9 cellular contexts compared by ENCODE assay signal in genomic region chr12:96193725-96194571, GRCh38. TPM values are rescaled to one million over a fixed set of nuclear protein-coding genes. Genes with fewer than 3 reads are reported as not detected.
DNase-seq lines count a peak whose midpoint lies in the region; ATAC-seq, FAIRE-seq and TF ChIP-seq lines count a peak whose summit lies in the region.
"Had no signal": no experiment of that assay in that cellular context is flagged by ENCODE, and none has a peak within 500 bp of the region (broad histone marks: within the 10 kb centered on the region; RNA-seq: fewer than 3 reads in every experiment).

Gene ELK3 (plus strand): TSS chr12:96194375.

- H3F3A ChIP-seq in SK-N-SH (replicated peaks; ENCODE audit: insufficient read depth), result peaks cover 41% of the 10 kb centered on the region

- DNase-seq in D341Med (ENCODE audit: low spot score), result peak; percentile 83
- DNase-seq in SK-N-SH, result peak; percentile 94
- peak; percentile 63 for DNase-seq in activated naive CD8-positive, alpha-beta T cell treated with anti-CD3 and anti-CD28 coated beads, Interleukin-2, amount 50 U/mL, for 24 hours
- DNase-seq in Right ventricle myocardium inferior (ENCODE audit: missing footprints), result peak; percentile 85
- DNase-seq in pancreas, result peak; percentile 57 to 84 (median 62)
- no peak for DNase-seq in middle frontal gyrus (ENCODE audit: extremely low spot score, low spot score)

- H3K4me3 ChIP-seq in SK-N-SH (ENCODE audit: low read depth in 2 of 2, low read length in 1 of 2) (peak within 1 kb of the TSS; percentile 87 to 95), pancreas (peak within 1 kb of the TSS; percentile 48 to 79 (median 63))

- 23% methylated on average over 37 of the region's 75 CpGs for WGBS in SK-N-SH (ENCODE audit: low lambda C conversion rate)
- 3 to 4% methylated on average over 57 to 75 of the region's 75 CpGs for WGBS in pancreas, 2 donors

- CTCF ChIA-PET in SK-N-SH (lab: Yijun Ruan, JAX), result interaction anchor here (6.0 kb wide), 1 partner anchor 22 kb away, joined by 30 read pairs; no protein-coding TSS in a partner anchor

- peak within 1 kb of the TSS; percentile 98 for H3K9ac ChIP-seq in SK-N-SH

- POLR2A ChIA-PET in SK-N-SH (lab: Yijun Ruan, JAX), result no interaction called here

- peak within 1 kb of the TSS; percentile 87 for H3K4me2 ChIP-seq in SK-N-SH

- intact Hi-C loops in Right ventricle myocardium inferior (cut with DNase I) (loop anchor here (2.0 kb wide), 2 partner anchors 17 to 27 kb away; no protein-coding TSS in a partner anchor), pancreas (cut with DNase I) (no loop called here)

- H3K4me1 Mint-ChIP-seq in activated naive CD8-positive, alpha-beta T cell treated with anti-CD3 and anti-CD28 coated beads, Interleukin-2, amount 50 U/mL, for 24 hours, result peaks cover 72% of the 10 kb centered on the region

- H4K20me1 ChIP-seq in SK-N-SH (ENCODE audit: insufficient read depth), result no peaks in the 10 kb centered on the region

- no peaks in the 10 kb centered on the region for H3K9me2 ChIP-seq in SK-N-SH

- peaks cover 6 to 22% of the 10 kb centered on the region in 2 experiments; a peak in 3 of 4 replicates for H3K4me1 ChIP-seq in SK-N-SH (ENCODE audit: control insufficient read depth in 1 of 2, insufficient read depth in 2 of 2, low read depth in 1 of 2, low read length in 1 of 2)
- peaks cover 0 to 18% (median 0%) of the 10 kb centered on the region in 3 donors for H3K4me1 ChIP-seq in pancreas

- peaks cover 37% of the 10 kb centered on the region for H3K79me2 ChIP-seq in SK-N-SH (ENCODE audit: insufficient read depth)

- H3K27me3 ChIP-seq in SK-N-SH (ENCODE audit: insufficient read depth), result no peaks in the 10 kb centered on the region
- no peaks in the 10 kb centered on the region for H3K27me3 ChIP-seq in pancreas

- no peaks in the 10 kb centered on the region for H3K27me3 Mint-ChIP-seq in activated naive CD8-positive, alpha-beta T cell treated with anti-CD3 and anti-CD28 coated beads, Interleukin-2, amount 50 U/mL, for 24 hours

- no peak for TF ChIP-seq EP300 in Ishikawa (IDR thresholded peaks at IDR 0.05; ENCODE audit: borderline replicate concordance)
- no peak for TF ChIP-seq EP300 in SK-N-SH (IDR thresholded peaks at IDR 0.05; ENCODE audit: borderline replicate concordance in 1 of 2, low read depth in 1 of 2, low read length in 1 of 2)

- peak within 1 kb of the TSS; percentile 92 to 100 for H3K27ac ChIP-seq in SK-N-SH (ENCODE audit: low read depth in 2 of 2, low read length in 1 of 2)
- H3K27ac ChIP-seq in pancreas, result peak within 1 kb of the TSS in 2 of 4 donors; percentile 55 to 60

- H2AFZ ChIP-seq in SK-N-SH (ENCODE audit: low read depth), result peak within 1 kb of the TSS; percentile 93

- peak within 1 kb of the TSS; percentile 98 for H3K4me3 Mint-ChIP-seq in activated naive CD8-positive, alpha-beta T cell treated with anti-CD3 and anti-CD28 coated beads, Interleukin-2, amount 50 U/mL, for 24 hours

- peaks cover 4% of the 10 kb centered on the region for H3K36me3 Mint-ChIP-seq in activated naive CD8-positive, alpha-beta T cell treated with anti-CD3 and anti-CD28 coated beads, Interleukin-2, amount 50 U/mL, for 24 hours (ENCODE audit: low read depth)

- no peaks in the 10 kb centered on the region for H3K36me3 ChIP-seq in SK-N-SH (replicated peaks in 1 of 2; ENCODE audit: control insufficient read depth in 1 of 2, insufficient read depth in 2 of 2, low read length in 1 of 2)
- H3K36me3 ChIP-seq in pancreas, result no peaks in the 10 kb centered on the region

- FAIRE-seq in pancreas (lab: Jason Lieb, UNC), result no peak
- FAIRE-seq: colon had no signal

- H3K27ac Mint-ChIP-seq in activated naive CD8-positive, alpha-beta T cell treated with anti-CD3 and anti-CD28 coated beads, Interleukin-2, amount 50 U/mL, for 24 hours, result peak within 1 kb of the TSS; percentile 98

- H3K9me3 ChIP-seq in SK-N-SH, result no peaks in the 10 kb centered on the region
- H3K9me3 ChIP-seq in pancreas, result no peaks in the 10 kb centered on the region

- TF ChIP-seq CTCF in SK-N-SH (IDR thresholded peaks at IDR 0.05) (no peak), pancreas (IDR thresholded peaks at IDR 0.05) (no peak)

- TF ChIP-seq RAD21 in Ishikawa (IDR thresholded peaks at IDR 0.05; ENCODE audit: low read depth) (no peak), SK-N-SH (IDR thresholded peaks at IDR 0.05; ENCODE audit: low read length) (no peak)

- ATAC-seq in GM21447 (IDR thresholded peaks at IDR 0.05; ENCODE audit: unreplicated experiment) (peak; percentile 56), Right ventricle myocardium inferior (peak; percentile 85), pancreas (peak; percentile 74 to 86 (median 76))
- peak; percentile 48 for ATAC-seq in activated naive CD8-positive, alpha-beta T cell treated with anti-CD3 and anti-CD28 coated beads, Interleukin-2, amount 50 U/mL, for 24 hours

- no peaks in the 10 kb centered on the region for H3K9me3 Mint-ChIP-seq in activated naive CD8-positive, alpha-beta T cell treated with anti-CD3 and anti-CD28 coated beads, Interleukin-2, amount 50 U/mL, for 24 hours

TF ChIP-seq in Ishikawa, 13 proteins besides CTCF, POLR2A, EP300 and RAD21 (continues in another document):
- TF ChIP-seq YY1 (IDR thresholded peaks at IDR 0.05; ENCODE audit: low read depth) (no peak), CREB1 (IDR thresholded peaks at IDR 0.05; ENCODE audit: low read depth) (no peak), FOXM1 (IDR thresholded peaks at IDR 0.05; ENCODE audit: borderline replicate concordance, low read depth) (no peak), EGR1 (IDR thresholded peaks at IDR 0.05) (no peak), TCF12 (IDR thresholded peaks at IDR 0.05; ENCODE audit: low read depth) (no peak)
- TF ChIP-seq, protein P1, sequence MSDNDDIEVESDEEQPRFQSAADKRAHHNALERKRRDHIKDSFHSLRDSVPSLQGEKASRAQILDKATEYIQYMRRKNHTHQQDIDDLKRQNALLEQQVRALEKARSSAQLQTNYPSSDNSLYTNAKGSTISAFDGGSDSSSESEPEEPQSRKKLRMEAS (IDR thresholded peaks at IDR 0.05), result peak; percentile 48

TF ChIP-seq in SK-N-SH, 30 proteins besides CTCF, POLR2A, EP300 and RAD21 (continues in another document):
- 0 out of 2 replicates have a peak, but pooled peaks have one; percentile 32 for TF ChIP-seq POLR2AphosphoS5 (IDR thresholded peaks at IDR 0.05; ENCODE audit: low read depth, low read length)
- TF ChIP-seq NFIC (IDR thresholded peaks at IDR 0.05; ENCODE audit: borderline replicate concordance), result no peak
- TF ChIP-seq GATA2 (CRISPR knock-in tag; IDR thresholded peaks at IDR 0.05), result no peak
- TF ChIP-seq REST (IDR thresholded peaks at IDR 0.05; ENCODE audit: low read depth, low read length), result no peak
- TF ChIP-seq CHD2 (IDR thresholded peaks at IDR 0.05; ENCODE audit: low read length, partially characterized antibody), result peak; percentile 39
- no peak for TF ChIP-seq USF1 (IDR thresholded peaks at IDR 0.05; ENCODE audit: borderline replicate concordance, low read depth)
- peak; percentile 36; the same call in 1 of the 2 replicates for TF ChIP-seq TAF1 (IDR thresholded peaks at IDR 0.05; ENCODE audit: borderline replicate concordance, low read depth, low read length)
- TF ChIP-seq MEF2A (IDR thresholded peaks at IDR 0.05; ENCODE audit: borderline replicate concordance, low read depth), result no peak
- TF ChIP-seq, protein P2, sequence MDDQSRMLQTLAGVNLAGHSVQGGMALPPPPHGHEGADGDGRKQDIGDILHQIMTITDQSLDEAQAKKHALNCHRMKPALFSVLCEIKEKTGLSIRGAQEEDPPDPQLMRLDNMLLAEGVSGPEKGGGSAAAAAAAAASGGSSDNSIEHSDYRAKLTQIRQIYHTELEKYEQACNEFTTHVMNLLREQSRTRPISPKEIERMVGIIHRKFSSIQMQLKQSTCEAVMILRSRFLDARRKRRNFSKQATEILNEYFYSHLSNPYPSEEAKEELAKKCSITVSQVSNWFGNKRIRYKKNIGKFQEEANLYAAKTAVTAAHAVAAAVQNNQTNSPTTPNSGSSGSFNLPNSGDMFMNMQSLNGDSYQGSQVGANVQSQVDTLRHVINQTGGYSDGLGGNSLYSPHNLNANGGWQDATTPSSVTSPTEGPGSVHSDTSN (IDR thresholded peaks at IDR 0.05), result no peak
- TF ChIP-seq EZH2phosphoT487 (IDR thresholded peaks at IDR 0.05; ENCODE audit: borderline replicate concordance, low read depth), result no peak

RNA-seq across cellular contexts. Expression of gene ELK3, which starts in this region (rescaled TPM):
- 33.1 and 33.8 TPM in 2 replicates for polyA plus RNA-seq in SK-N-SH (2012; rRNA removed)
- 41.2 and 43.2 TPM in 2 replicates for polyA plus RNA-seq in SK-N-SH (2012; cell fraction: cytosol; rRNA removed)
- polyA plus RNA-seq in SK-N-SH (2012; cell fraction: nucleus; rRNA removed), result 11.3 and 16.9 TPM in 2 replicates
- 20.8 TPM for total RNA-seq in Right ventricle myocardium inferior
- total RNA-seq in pancreas, result 10 to 100 TPM in 1 of 6 donors, 1 to 10 TPM in 5; 4.0 to 12.9 (median 7.2) TPM
- 1 to 10 TPM; 2.9 to 4.4 TPM for polyA plus RNA-seq in pancreas
